In the genomic region with DNA sequence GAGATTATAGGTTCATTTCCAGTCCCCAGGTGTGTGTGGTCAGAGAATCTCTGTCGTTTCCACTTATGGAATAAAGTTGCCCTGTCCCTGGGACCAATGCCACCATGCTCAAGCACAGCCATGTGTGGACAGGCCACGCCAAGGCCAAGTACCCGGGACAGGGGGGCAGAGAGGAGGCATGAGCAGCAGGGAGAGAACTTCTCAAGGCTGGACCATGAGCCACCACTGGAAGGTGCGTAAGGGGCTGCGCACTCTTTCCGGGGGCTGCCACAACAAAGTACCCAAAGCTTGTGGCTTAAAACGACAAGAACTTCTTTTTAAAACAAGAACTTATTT, we compare ENCODE assay signal across 8 cellular contexts.
A peak's percentile ranks its signal among the peaks of the same experiment; 100 is the strongest.
DNase-seq lines count a peak whose midpoint lies in the region; ATAC-seq, FAIRE-seq and TF ChIP-seq lines count a peak whose summit lies in the region.
"Had no signal": no experiment of that assay in that cellular context is flagged by ENCODE, and none has a peak within 500 bp of the region (broad histone marks: within the 10 kb centered on the region; RNA-seq: fewer than 3 reads in every experiment).

No MANE protein-coding gene starts in this region.

- H3K36me3 ChIP-seq in Panc1 (ENCODE audit: control insufficient read depth, insufficient read depth, low read length) (no peaks in the 10 kb centered on the region), H1 (ENCODE audit: control insufficient read depth in 2 of 4, insufficient read depth in 4 of 4, low read length in 3 of 4) (no peaks in the 10 kb centered on the region), mesenchymal stem cell (ENCODE audit: control insufficient read depth in 1 of 2, insufficient read depth in 2 of 2, low read depth in 1 of 2, low read length in 2 of 2) (no peaks in the 10 kb centered on the region)

- no peaks in the 10 kb centered on the region for H3K23me2 ChIP-seq in H1 (ENCODE audit: low read depth, low read length)

- no peak overlapping the region for H2BK20ac ChIP-seq in H1 (ENCODE audit: low read length)

- POLR2A ChIA-PET in Panc1 (lab: Charles Lee) (interaction anchor here (0.7 kb wide), 1 partner anchor 917 kb away, joined by 3 read pairs; no protein-coding TSS in a partner anchor), H1 (lab: Charles Lee; ENCODE audit: partially characterized antibody) (interaction anchor here (0.9 kb wide), 1 partner anchor 168 kb away, joined by 4 read pairs; no protein-coding TSS in a partner anchor)

- peak overlapping the region; percentile 63; the same call in 1 of the 2 replicates for H2BK15ac ChIP-seq in H1 (ENCODE audit: low read length)
- H2BK15ac ChIP-seq in mesenchymal stem cell (ENCODE audit: low read depth, poor library complexity, severe bottlenecking), result no peak overlapping the region

- TF ChIP-seq RAD21 in H1 (IDR thresholded peaks at IDR 0.05 in 1 of 2, conservative IDR thresholded peaks at IDR 0.05 in 1 of 2; ENCODE audit: low read depth in 2 of 2, low read length in 2 of 2), result no peak

- H3K4me1 ChIP-seq in Panc1 (ENCODE audit: control insufficient read depth, insufficient read depth, low read length) (no peaks in the 10 kb centered on the region), H1 (replicated peaks in 1 of 4; ENCODE audit: control insufficient read depth in 3 of 4, insufficient read depth in 4 of 4, low read length in 3 of 4) (no peaks in the 10 kb centered on the region), mesenchymal stem cell (ENCODE audit: control insufficient read depth, insufficient read depth, low read depth, low read length) (no peaks in the 10 kb centered on the region)

- CTCF ChIA-PET in Panc1 (lab: Charles Lee), result interaction anchor here (0.5 to 3.1 kb wide), 8 partner anchors 168 to 978 kb away, joined by 3 to 17 read pairs (median 5); no protein-coding TSS in a partner anchor
- CTCF ChIA-PET in H1 (lab: Charles Lee; ENCODE audit: partially characterized antibody), result interaction anchor here (0.9 to 13.2 kb wide), 33 partner anchors 9 to 774 kb away, joined by 3 to 158 read pairs (median 5); no protein-coding TSS in a partner anchor

- in situ Hi-C loops in Panc1 (cut with HindIII; ENCODE audit: low pct_unique_long_range_greater_than_20kb, low sequenced_read_pairs), result no loop called here

- TF ChIP-seq CTCF in Panc1 (IDR thresholded peaks at IDR 0.05), result no peak
- TF ChIP-seq CTCF in H1 (IDR thresholded peaks at IDR 0.05; ENCODE audit: control extremely low read depth in 1 of 3, insufficient read depth in 1 of 3, low read depth in 1 of 3, low read length in 3 of 3), result no peak

- no peak overlapping the region for H2BK120ac ChIP-seq in H1 (replicated peaks; ENCODE audit: low read depth, low read length)
- no peak overlapping the region for H2BK120ac ChIP-seq in mesenchymal stem cell (ENCODE audit: low read depth, low read length)

- H3K18ac ChIP-seq in H1 (ENCODE audit: extremely low read depth, low read length) (no peak overlapping the region), mesenchymal stem cell (ENCODE audit: low read depth in 1 of 2, low read length in 2 of 2) (no peak overlapping the region)

- no peak overlapping the region for H3K4ac ChIP-seq in H1 (replicated peaks; ENCODE audit: insufficient read length, low read depth, low read length)
- H3K4ac ChIP-seq in mesenchymal stem cell (ENCODE audit: low read depth in 1 of 2, low read length in 2 of 2), result no peak overlapping the region

- no peaks in the 10 kb centered on the region for H3K9me3 ChIP-seq in Panc1 (ENCODE audit: control insufficient read depth, insufficient read depth, low read depth, low read length)
- no peaks in the 10 kb centered on the region for H3K9me3 ChIP-seq in H1 (ENCODE audit: insufficient read depth in 2 of 2, low read depth in 1 of 2, low read length in 1 of 2)
- H3K9me3 ChIP-seq in mesenchymal stem cell (ENCODE audit: control insufficient read depth, low read length), result no peaks in the 10 kb centered on the region

- DNase-seq in Panc1 (ENCODE audit: low read depth, low spot score) (no peak), H1 (ENCODE audit: low read depth in 1 of 2, low spot score in 2 of 2) (no peak), NCI-H345 treated with DMSO at 0.1 percent for 48 hours (lab: John Stamatoyannopoulos, UW; ENCODE audit: unreplicated experiment) (no peak), mesenchymal stem cell (no peak)

- intact Hi-C loops in Panc1 (cut with micrococcal nuclease; ENCODE audit: unreplicated experiment), result loop anchor here (1.0 to 10.0 kb wide), 4 partner anchors 170 to 912 kb away; no protein-coding TSS in a partner anchor

- 93% methylated on average over 7 of the region's 7 CpGs; no CpG with 5 or more reads in 1 of the 2 experiments for WGBS in H1 (ENCODE audit: extremely low coverage in 1 of 2, insufficient coverage in 1 of 2, insufficient read length in 1 of 2, insufficient replicate concordance in 2 of 2, low coverage in 1 of 2, low lambda C conversion rate in 2 of 2, missing lambda C conversion rate in 1 of 2), 2 experiments
- 89% methylated on average over 7 of the region's 7 CpGs for WGBS in mesenchymal stem cell

- H4K20me1 ChIP-seq in H1 (replicated peaks in 1 of 2; ENCODE audit: control insufficient read depth in 1 of 2, insufficient read depth in 2 of 2, low read length in 2 of 2), result no peaks in the 10 kb centered on the region

- no peak overlapping the region for H4K91ac ChIP-seq in H1 (replicated peaks; ENCODE audit: insufficient read length, low read length)
- no peak overlapping the region for H4K91ac ChIP-seq in mesenchymal stem cell (ENCODE audit: low read length)

- H4K5ac ChIP-seq in H1 (ENCODE audit: insufficient read length, low read depth, low read length), result no peak overlapping the region

- H4K8ac ChIP-seq in H1 (ENCODE audit: extremely low read depth, insufficient read depth, low read length), result no peak overlapping the region
- H4K8ac ChIP-seq in mesenchymal stem cell (ENCODE audit: low read length), result no peak overlapping the region

- no peak overlapping the region for H3K4me3 ChIP-seq in Panc1 (ENCODE audit: low read depth in 2 of 2, low read length in 2 of 2)
- H3K4me3 ChIP-seq in H1 (ENCODE audit: extremely low read depth in 1 of 4, insufficient read depth in 2 of 4, low read depth in 3 of 4, low read length in 4 of 4), result no peak overlapping the region
- H3K4me3 ChIP-seq in mesenchymal stem cell (ENCODE audit: insufficient read depth in 1 of 2, low read depth in 1 of 2, low read length in 2 of 2), result peak overlapping the region in 1 of 2 experiments; percentile 36

- H3K14ac ChIP-seq in H1 (ENCODE audit: insufficient read length) (no peak overlapping the region), mesenchymal stem cell (ENCODE audit: low read length in 2 of 2) (peak overlapping the region in 1 of 2 experiments; percentile 90)

- H3K79me1 ChIP-seq in H1 (ENCODE audit: low read depth, low read length) (no peaks in the 10 kb centered on the region), mesenchymal stem cell (replicated peaks; ENCODE audit: low read length, poor library complexity, severe bottlenecking) (no peaks in the 10 kb centered on the region)

- TF ChIP-seq EP300 in H1 (IDR thresholded peaks at IDR 0.05; ENCODE audit: borderline replicate concordance in 1 of 2, low read depth in 2 of 2, low read length in 2 of 2), result no peak

- no peak overlapping the region for H2BK5ac ChIP-seq in H1 (ENCODE audit: low read depth, low read length)
- no peak overlapping the region for H2BK5ac ChIP-seq in mesenchymal stem cell (ENCODE audit: low read depth, low read length, poor library complexity, severe bottlenecking)

- no peaks in the 10 kb centered on the region for H3K27me3 ChIP-seq in Panc1 (ENCODE audit: control insufficient read depth, insufficient read depth, low read length)
- no peaks in the 10 kb centered on the region for H3K27me3 ChIP-seq in H1 (replicated peaks in 1 of 4; ENCODE audit: control insufficient read depth in 3 of 4, extremely low read depth in 1 of 4, insufficient read depth in 3 of 4, low read length in 3 of 4)
- H3K27me3 ChIP-seq in mesenchymal stem cell (ENCODE audit: control insufficient read depth in 1 of 2, insufficient read depth in 1 of 2, low read length in 2 of 2), result peaks cover 4 to 5% of the 10 kb centered on the region in 2 experiments

- H3K9ac ChIP-seq in H1 (replicated peaks in 1 of 4; ENCODE audit: extremely low read depth in 1 of 4, low read depth in 3 of 4, low read length in 3 of 4) (no peak overlapping the region), mesenchymal stem cell (ENCODE audit: low read length) (no peak overlapping the region)

- no peak for FAIRE-seq in H1 (lab: Jason Lieb, UNC)

- BruUV-seq in Panc1 (replicated peaks; lab: Mats Ljungman, UMichigan), result no TSS peak

- H3K56ac ChIP-seq in H1 (replicated peaks; ENCODE audit: insufficient read length, low read depth, low read length), result no peak overlapping the region

- no peaks in the 10 kb centered on the region for H3K79me2 ChIP-seq in H1 (ENCODE audit: control insufficient read depth in 1 of 2, insufficient read depth in 2 of 2, low read length in 2 of 2)

- H3K4me2 ChIP-seq in H1 (ENCODE audit: insufficient read depth in 1 of 2, low read depth in 2 of 2, low read length in 2 of 2) (no peak overlapping the region), mesenchymal stem cell (ENCODE audit: low read length, poor library complexity, severe bottlenecking) (no peak overlapping the region)

- H3K27ac ChIP-seq in Panc1 (ENCODE audit: low read length) (no peak overlapping the region), H1 (ENCODE audit: low read depth, low read length) (no peak overlapping the region), mesenchymal stem cell (ENCODE audit: low read length, poor library complexity, severe bottlenecking) (no peak overlapping the region)
- H3K27ac ChIP-seq: C4-2B had no signal

- TF ChIP-seq POLR2A in H1 (IDR thresholded peaks at IDR 0.05; ENCODE audit: control extremely low read depth in 1 of 2, low read depth in 2 of 2, low read length in 2 of 2), result no peak

- H2BK12ac ChIP-seq in H1 (ENCODE audit: low read depth, low read length), result no peak overlapping the region
- H2BK12ac ChIP-seq in mesenchymal stem cell (ENCODE audit: low read length in 2 of 2), result no peak overlapping the region

- no peak overlapping the region for H2AFZ ChIP-seq in H1 (ENCODE audit: low read length)
- no peak overlapping the region for H2AFZ ChIP-seq in mesenchymal stem cell (ENCODE audit: low read depth, low read length)

- no peak overlapping the region for H2AK5ac ChIP-seq in H1 (ENCODE audit: low read depth, low read length)
- H2AK5ac ChIP-seq in mesenchymal stem cell (ENCODE audit: low read length, severe bottlenecking), result no peak overlapping the region

- H3K23ac ChIP-seq in H1 (ENCODE audit: insufficient read length), result no peak overlapping the region
- no peak overlapping the region for H3K23ac ChIP-seq in mesenchymal stem cell (ENCODE audit: low read length in 2 of 2)

- ATAC-seq in GM18907 (IDR thresholded peaks at IDR 0.05; ENCODE audit: unreplicated experiment) (peak; percentile 5), GM21447 (IDR thresholded peaks at IDR 0.05; ENCODE audit: unreplicated experiment) (peak; percentile 16), Panc1 (peak; percentile 57; the same call in 1 of the 2 replicates), GM21390 (IDR thresholded peaks at IDR 0.05; ENCODE audit: unreplicated experiment) (no peak)

TF ChIP-seq in H1, 55 proteins besides CTCF, POLR2A, EP300 and RAD21 (continues in another document):
- TF ChIP-seq SIX5 (IDR thresholded peaks at IDR 0.05; ENCODE audit: low read depth, low read length), result no peak
- TF ChIP-seq, protein P1, sequence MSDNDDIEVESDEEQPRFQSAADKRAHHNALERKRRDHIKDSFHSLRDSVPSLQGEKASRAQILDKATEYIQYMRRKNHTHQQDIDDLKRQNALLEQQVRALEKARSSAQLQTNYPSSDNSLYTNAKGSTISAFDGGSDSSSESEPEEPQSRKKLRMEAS (IDR thresholded peaks at IDR 0.05), result no peak
